Comparison of ENCODE assay signal across 1 cellular context in the genomic region with DNA sequence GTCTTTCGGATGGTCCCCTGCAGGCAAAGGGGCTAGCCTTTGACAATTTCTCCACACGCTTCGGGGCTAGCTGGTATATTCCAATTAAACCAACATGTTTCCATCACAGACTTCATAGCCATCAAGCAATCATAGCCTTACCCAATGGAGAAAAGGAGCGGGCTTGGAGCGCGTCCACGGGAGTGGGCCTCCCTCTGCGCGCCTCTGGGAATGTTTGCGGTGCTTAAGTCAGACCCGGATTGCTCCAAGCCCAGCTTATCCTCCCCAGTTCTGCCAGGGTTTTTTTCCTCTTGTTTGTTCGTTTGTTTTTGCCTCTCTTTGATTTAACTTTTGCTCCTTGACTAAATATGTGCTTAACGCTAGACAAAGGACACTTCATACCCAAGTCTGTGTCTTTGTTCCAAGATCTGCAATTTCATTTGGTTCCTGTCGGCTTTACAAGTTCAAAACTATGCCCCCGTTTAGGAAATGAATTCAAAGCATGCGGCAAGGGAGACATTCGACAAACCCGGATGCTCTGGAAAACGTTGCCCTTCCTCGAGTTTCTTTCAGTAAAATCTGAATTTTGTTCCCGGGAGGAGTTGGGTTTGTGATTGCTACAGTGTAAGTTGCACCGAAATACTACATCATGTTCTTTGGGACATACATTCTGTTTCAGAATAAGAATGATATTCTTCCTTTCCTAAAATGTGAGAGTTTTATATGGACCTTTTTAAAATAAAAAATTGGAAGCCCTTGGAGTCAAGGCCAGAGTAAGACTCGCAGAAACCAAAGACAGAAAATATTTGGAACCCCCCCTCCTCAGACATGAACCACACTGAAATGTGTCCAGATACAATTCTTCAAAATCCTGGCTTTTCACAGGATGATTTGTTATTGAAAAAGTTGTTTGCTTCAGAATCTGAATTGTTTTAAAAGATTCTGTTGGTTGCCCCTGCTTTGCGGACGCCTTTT.
TF ChIP-seq lines count a peak whose summit lies in the region.

No MANE protein-coding gene starts in this region.

TF ChIP-seq in K562, 482 proteins besides CTCF, POLR2A, EP300 and RAD21:
- TF ChIP-seq, protein P1, sequence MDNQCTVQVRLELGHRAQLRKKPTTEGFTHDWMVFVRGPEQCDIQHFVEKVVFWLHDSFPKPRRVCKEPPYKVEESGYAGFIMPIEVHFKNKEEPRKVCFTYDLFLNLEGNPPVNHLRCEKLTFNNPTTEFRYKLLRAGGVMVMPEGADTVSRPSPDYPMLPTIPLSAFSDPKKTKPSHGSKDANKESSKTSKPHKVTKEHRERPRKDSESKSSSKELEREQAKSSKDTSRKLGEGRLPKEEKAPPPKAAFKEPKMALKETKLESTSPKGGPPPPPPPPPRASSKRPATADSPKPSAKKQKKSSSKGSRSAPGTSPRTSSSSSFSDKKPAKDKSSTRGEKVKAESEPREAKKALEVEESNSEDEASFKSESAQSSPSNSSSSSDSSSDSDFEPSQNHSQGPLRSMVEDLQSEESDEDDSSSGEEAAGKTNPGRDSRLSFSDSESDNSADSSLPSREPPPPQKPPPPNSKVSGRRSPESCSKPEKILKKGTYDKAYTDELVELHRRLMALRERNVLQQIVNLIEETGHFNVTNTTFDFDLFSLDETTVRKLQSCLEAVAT (IDR thresholded peaks at IDR 0.05) = no peak
- TF ChIP-seq CBX5 (IDR thresholded peaks at IDR 0.05; ENCODE audit: borderline replicate concordance, low read depth) (no peak), HNRNPUL1 (IDR thresholded peaks at IDR 0.05; ENCODE audit: low read length) (no peak), TSC22D4 (tag; IDR thresholded peaks at IDR 0.05) (no peak), GTF2A2 (tag; IDR thresholded peaks at IDR 0.05) (no peak), NR4A1 (CRISPR knock-in tag; IDR thresholded peaks at IDR 0.05) (no peak), NR4A1 (tag; IDR thresholded peaks at IDR 0.05) (no peak), RBM39 (optimal IDR thresholded peaks at IDR 0.05; ENCODE audit: low read depth, low read length) (no peak), CBFB (CRISPR knock-in tag; IDR thresholded peaks at IDR 0.05) (no peak), ZFPM2 (CRISPR knock-in tag; IDR thresholded peaks at IDR 0.05) (no peak), TRIM28 (IDR thresholded peaks at IDR 0.05) (no peak), TCF7L2 (IDR thresholded peaks at IDR 0.05; ENCODE audit: low read depth, low read length) (no peak), RAD51 (IDR thresholded peaks at IDR 0.05; ENCODE audit: borderline replicate concordance, low read depth) (no peak), CEBPB (tag; IDR thresholded peaks at IDR 0.05) (no peak), ARID2 (IDR thresholded peaks at IDR 0.05) (no peak), ZFP36 (IDR thresholded peaks at IDR 0.05; ENCODE audit: low read depth, low read length, partially characterized antibody) (no peak)
- TF ChIP-seq, protein P2, sequence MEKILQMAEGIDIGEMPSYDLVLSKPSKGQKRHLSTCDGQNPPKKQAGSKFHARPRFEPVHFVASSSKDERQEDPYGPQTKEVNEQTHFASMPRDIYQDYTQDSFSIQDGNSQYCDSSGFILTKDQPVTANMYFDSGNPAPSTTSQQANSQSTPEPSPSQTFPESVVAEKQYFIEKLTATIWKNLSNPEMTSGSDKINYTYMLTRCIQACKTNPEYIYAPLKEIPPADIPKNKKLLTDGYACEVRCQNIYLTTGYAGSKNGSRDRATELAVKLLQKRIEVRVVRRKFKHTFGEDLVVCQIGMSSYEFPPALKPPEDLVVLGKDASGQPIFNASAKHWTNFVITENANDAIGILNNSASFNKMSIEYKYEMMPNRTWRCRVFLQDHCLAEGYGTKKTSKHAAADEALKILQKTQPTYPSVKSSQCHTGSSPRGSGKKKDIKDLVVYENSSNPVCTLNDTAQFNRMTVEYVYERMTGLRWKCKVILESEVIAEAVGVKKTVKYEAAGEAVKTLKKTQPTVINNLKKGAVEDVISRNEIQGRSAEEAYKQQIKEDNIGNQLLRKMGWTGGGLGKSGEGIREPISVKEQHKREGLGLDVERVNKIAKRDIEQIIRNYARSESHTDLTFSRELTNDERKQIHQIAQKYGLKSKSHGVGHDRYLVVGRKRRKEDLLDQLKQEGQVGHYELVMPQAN (IDR thresholded peaks at IDR 0.05; ENCODE audit: borderline replicate concordance) = no peak
- TF ChIP-seq, protein P3, sequence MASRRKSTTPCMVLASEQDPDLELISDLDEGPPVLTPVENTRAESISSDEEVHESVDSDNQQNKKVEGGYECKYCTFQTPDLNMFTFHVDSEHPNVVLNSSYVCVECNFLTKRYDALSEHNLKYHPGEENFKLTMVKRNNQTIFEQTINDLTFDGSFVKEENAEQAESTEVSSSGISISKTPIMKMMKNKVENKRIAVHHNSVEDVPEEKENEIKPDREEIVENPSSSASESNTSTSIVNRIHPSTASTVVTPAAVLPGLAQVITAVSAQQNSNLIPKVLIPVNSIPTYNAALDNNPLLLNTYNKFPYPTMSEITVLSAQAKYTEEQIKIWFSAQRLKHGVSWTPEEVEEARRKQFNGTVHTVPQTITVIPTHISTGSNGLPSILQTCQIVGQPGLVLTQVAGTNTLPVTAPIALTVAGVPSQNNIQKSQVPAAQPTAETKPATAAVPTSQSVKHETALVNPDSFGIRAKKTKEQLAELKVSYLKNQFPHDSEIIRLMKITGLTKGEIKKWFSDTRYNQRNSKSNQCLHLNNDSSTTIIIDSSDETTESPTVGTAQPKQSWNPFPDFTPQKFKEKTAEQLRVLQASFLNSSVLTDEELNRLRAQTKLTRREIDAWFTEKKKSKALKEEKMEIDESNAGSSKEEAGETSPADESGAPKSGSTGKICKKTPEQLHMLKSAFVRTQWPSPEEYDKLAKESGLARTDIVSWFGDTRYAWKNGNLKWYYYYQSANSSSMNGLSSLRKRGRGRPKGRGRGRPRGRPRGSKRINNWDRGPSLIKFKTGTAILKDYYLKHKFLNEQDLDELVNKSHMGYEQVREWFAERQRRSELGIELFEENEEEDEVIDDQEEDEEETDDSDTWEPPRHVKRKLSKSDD (conservative IDR thresholded peaks at IDR 0.05; ENCODE audit: low read length) = no peak
- TF ChIP-seq, protein P4, sequence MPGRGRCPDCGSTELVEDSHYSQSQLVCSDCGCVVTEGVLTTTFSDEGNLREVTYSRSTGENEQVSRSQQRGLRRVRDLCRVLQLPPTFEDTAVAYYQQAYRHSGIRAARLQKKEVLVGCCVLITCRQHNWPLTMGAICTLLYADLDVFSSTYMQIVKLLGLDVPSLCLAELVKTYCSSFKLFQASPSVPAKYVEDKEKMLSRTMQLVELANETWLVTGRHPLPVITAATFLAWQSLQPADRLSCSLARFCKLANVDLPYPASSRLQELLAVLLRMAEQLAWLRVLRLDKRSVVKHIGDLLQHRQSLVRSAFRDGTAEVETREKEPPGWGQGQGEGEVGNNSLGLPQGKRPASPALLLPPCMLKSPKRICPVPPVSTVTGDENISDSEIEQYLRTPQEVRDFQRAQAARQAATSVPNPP (IDR thresholded peaks at IDR 0.05; ENCODE audit: borderline replicate concordance, insufficient read depth, insufficient read length) = no peak
- TF ChIP-seq, protein P5, sequence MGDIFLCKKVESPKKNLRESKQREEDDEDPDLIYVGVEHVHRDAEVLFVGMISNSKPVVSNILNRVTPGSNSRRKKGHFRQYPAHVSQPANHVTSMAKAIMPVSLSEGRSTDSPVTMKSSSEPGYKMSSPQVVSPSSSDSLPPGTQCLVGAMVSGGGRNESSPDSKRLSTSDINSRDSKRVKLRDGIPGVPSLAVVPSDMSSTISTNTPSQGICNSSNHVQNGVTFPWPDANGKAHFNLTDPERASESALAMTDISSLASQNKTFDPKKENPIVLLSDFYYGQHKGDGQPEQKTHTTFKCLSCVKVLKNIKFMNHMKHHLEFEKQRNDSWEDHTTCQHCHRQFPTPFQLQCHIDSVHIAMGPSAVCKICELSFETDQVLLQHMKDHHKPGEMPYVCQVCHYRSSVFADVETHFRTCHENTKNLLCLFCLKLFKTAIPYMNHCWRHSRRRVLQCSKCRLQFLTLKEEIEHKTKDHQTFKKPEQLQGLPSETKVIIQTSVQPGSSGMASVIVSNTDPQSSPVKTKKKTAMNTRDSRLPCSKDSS (IDR thresholded peaks at IDR 0.05; ENCODE audit: low read depth, partially characterized antibody) = no peak
